Comparison of ENCODE assay signal across 2 cellular contexts in genomic region chr4:124952601-124953000, GRCh38.
TF ChIP-seq lines count a peak whose summit lies in the region.

No MANE protein-coding gene starts in this region.

TF ChIP-seq in IMR-90, 13 proteins besides CTCF, POLR2A, EP300 and RAD21 (continued from another document):
- TF ChIP-seq, protein P1, sequence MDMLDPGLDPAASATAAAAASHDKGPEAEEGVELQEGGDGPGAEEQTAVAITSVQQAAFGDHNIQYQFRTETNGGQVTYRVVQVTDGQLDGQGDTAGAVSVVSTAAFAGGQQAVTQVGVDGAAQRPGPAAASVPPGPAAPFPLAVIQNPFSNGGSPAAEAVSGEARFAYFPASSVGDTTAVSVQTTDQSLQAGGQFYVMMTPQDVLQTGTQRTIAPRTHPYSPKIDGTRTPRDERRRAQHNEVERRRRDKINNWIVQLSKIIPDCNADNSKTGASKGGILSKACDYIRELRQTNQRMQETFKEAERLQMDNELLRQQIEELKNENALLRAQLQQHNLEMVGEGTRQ (IDR thresholded peaks at IDR 0.05; ENCODE audit: low read depth, low read length) = no peak
- no peak for TF ChIP-seq MAZ (IDR thresholded peaks at IDR 0.05; ENCODE audit: borderline replicate concordance, low read depth, low read length)

TF ChIP-seq in SK-N-SH treated with all-trans-retinoic acid at 6 μM for 48 hours, 23 proteins besides CTCF, POLR2A, EP300 and RAD21 (continued from another document):
- TF ChIP-seq, protein P2, sequence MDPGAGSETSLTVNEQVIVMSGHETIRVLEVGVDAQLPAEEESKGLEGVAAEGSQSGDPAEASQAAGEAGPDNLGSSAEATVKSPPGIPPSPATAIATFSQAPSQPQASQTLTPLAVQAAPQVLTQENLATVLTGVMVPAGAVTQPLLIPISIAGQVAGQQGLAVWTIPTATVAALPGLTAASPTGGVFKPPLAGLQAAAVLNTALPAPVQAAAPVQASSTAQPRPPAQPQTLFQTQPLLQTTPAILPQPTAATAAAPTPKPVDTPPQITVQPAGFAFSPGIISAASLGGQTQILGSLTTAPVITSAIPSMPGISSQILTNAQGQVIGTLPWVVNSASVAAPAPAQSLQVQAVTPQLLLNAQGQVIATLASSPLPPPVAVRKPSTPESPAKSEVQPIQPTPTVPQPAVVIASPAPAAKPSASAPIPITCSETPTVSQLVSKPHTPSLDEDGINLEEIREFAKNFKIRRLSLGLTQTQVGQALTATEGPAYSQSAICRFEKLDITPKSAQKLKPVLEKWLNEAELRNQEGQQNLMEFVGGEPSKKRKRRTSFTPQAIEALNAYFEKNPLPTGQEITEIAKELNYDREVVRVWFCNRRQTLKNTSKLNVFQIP (CRISPR knock-in tag; IDR thresholded peaks at IDR 0.05; ENCODE audit: borderline replicate concordance, low read depth) = no peak
- TF ChIP-seq, protein P3, sequence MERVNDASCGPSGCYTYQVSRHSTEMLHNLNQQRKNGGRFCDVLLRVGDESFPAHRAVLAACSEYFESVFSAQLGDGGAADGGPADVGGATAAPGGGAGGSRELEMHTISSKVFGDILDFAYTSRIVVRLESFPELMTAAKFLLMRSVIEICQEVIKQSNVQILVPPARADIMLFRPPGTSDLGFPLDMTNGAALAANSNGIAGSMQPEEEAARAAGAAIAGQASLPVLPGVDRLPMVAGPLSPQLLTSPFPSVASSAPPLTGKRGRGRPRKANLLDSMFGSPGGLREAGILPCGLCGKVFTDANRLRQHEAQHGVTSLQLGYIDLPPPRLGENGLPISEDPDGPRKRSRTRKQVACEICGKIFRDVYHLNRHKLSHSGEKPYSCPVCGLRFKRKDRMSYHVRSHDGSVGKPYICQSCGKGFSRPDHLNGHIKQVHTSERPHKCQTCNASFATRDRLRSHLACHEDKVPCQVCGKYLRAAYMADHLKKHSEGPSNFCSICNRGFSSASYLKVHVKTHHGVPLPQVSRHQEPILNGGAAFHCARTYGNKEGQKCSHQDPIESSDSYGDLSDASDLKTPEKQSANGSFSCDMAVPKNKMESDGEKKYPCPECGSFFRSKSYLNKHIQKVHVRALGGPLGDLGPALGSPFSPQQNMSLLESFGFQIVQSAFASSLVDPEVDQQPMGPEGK (CRISPR knock-in tag; IDR thresholded peaks at IDR 0.05; ENCODE audit: borderline replicate concordance) = no peak
- TF ChIP-seq RARB (CRISPR knock-in tag; IDR thresholded peaks at IDR 0.05) = no peak
- no peak for TF ChIP-seq TSHZ2 (CRISPR knock-in tag; IDR thresholded peaks at IDR 0.05)
- TF ChIP-seq CSRNP3 (CRISPR knock-in tag; IDR thresholded peaks at IDR 0.05) = no peak
- no peak for TF ChIP-seq ZNF565 (CRISPR knock-in tag; conservative IDR thresholded peaks at IDR 0.05; ENCODE audit: low read depth)
- TF ChIP-seq ZFP3 (CRISPR knock-in tag; IDR thresholded peaks at IDR 0.05) = no peak
- no peak for TF ChIP-seq OSR1 (CRISPR knock-in tag; IDR thresholded peaks at IDR 0.05)
